Comparison of ENCODE assay signal across 8 cellular contexts in the genomic region with DNA sequence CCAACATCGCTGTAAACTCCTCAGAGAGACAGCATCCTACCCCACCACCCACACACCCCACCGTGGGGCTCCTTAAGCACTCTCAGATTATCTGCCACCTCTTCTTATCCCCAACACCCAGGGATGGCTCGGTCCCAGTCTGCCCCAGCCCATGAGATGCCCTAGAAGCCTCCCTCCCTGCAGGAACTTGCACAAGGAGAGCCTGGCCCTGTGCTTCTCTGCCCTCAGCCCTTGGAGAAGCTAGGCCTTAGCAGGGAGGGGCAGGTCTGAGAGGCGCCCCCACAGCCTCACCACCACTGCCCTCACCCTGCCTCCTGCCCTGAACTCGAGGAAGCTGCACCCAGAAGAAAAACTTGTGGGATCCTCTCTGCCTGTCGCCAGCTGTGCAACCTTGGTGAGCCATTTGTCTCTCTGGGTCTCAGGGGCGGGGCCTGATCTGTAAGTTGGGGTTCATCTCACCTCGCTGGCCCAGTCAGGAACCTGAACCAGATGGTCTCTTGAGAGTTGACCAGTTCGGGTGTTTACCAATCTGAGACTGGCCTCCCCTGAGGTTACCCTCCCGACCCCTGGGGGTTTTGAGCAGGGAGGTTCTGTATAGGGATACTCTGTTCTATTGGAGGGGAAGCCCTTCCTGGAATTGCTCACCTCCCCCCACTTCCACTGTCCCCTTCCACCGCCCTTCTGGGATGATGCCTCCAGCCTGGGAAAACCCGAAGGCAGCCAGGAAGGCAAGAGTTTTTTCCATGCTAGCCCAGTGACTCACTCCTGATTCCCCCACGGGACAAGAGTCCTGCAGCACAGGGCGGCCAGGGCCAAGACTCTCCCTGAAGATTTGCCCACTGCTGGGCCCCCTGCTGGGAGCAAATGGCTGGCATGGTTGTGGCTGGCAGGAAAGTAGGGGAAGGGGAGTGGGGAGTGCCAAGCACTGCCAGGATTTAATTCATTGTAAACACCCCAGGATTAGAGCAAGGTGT. TPM values are rescaled to one million over a fixed set of nuclear protein-coding genes. Genes with fewer than 3 reads are reported as not detected.
DNase-seq lines count a peak whose midpoint lies in the region; ATAC-seq and TF ChIP-seq lines count a peak whose summit lies in the region.

A gene with protein sequence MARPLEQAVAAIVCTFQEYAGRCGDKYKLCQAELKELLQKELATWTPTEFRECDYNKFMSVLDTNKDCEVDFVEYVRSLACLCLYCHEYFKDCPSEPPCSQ (minus strand): TSS at position 537 of the 974 bp plus-strand sequence. CDS start 773 bp downstream, outside the sequence.

- H3K4me3 ChIP-seq in NB4 (ENCODE audit: low read depth, low read length), result no peak within 1 kb of the TSS
- H3K4me3 ChIP-seq in neural progenitor cell, result no peak within 1 kb of the TSS

- no peak for ATAC-seq in HG03045 (IDR thresholded peaks at IDR 0.05; ENCODE audit: unreplicated experiment)
- no peak for ATAC-seq in GM21360 (IDR thresholded peaks at IDR 0.05; ENCODE audit: unreplicated experiment)
- no peak for ATAC-seq in GM18867 (IDR thresholded peaks at IDR 0.05; ENCODE audit: unreplicated experiment)

- no peak for TF ChIP-seq POLR2A in NB4 (IDR thresholded peaks at IDR 0.05; ENCODE audit: extremely low read depth, insufficient read length)
- TF ChIP-seq POLR2A in erythroblast (IDR thresholded peaks at IDR 0.05; ENCODE audit: low read length), result no peak

- peak within 1 kb of the TSS; percentile 34 for H3K27ac Mint-ChIP-seq in neural progenitor cell

- H3K9ac ChIP-seq in neural progenitor cell, result no peak within 1 kb of the TSS

- no peaks in the 10 kb centered on the region for H3K36me3 Mint-ChIP-seq in neural progenitor cell

- no peaks in the 10 kb centered on the region for H3F3A ChIP-seq in neural progenitor cell (ENCODE audit: low read depth)

- no peaks in the 10 kb centered on the region for H3K9me3 ChIP-seq in neural progenitor cell (ENCODE audit: low read depth)

- H3K9me3 Mint-ChIP-seq in neural progenitor cell, result no peaks in the 10 kb centered on the region

- no peaks in the 10 kb centered on the region for H3K27me3 ChIP-seq in neural progenitor cell

- H3K4me1 ChIP-seq in neural progenitor cell, result peaks cover 30% of the 10 kb centered on the region

- H2AFZ ChIP-seq in neural progenitor cell (replicated peaks), result peak within 1 kb of the TSS; percentile 48

- no peak within 1 kb of the TSS for H3K4me2 ChIP-seq in neural progenitor cell

- H3K4me3 Mint-ChIP-seq in neural progenitor cell, result peak within 1 kb of the TSS; percentile 24

- DNase-seq in AG20443 (ENCODE audit: low spot score), result peak; percentile 90
- DNase-seq in NB4 (ENCODE audit: low read depth), result peak; percentile 43
- peak; percentile 56 to 70 for DNase-seq in erythroblast (lab: John Stamatoyannopoulos, UW)
- no peak for DNase-seq in neural progenitor cell (ENCODE audit: low spot score)
- DNase-seq in NCI-H2081 treated with DMSO at 0.1 percent for 48 hours (lab: John Stamatoyannopoulos, UW), result no peak

- H3K79me2 ChIP-seq in neural progenitor cell (ENCODE audit: low read depth), result no peaks in the 10 kb centered on the region

- no peaks in the 10 kb centered on the region for H3K36me3 ChIP-seq in neural progenitor cell

- no peaks in the 10 kb centered on the region for H4K20me1 ChIP-seq in neural progenitor cell (ENCODE audit: low read depth)

- no peak for TF ChIP-seq CTCF in NB4 (IDR thresholded peaks at IDR 0.05; ENCODE audit: low read depth, low read length)
- no peak for TF ChIP-seq CTCF in neural progenitor cell (IDR thresholded peaks at IDR 0.05)

- peaks cover 70% of the 10 kb centered on the region for H3K4me1 Mint-ChIP-seq in neural progenitor cell

- H3K27me3 Mint-ChIP-seq in neural progenitor cell (ENCODE audit: insufficient read depth, low read depth), result peaks cover 20% of the 10 kb centered on the region

- H3K27ac ChIP-seq in neural progenitor cell, result no peak within 1 kb of the TSS

RNA-seq across cellular contexts. Expression of the gene that starts here (rescaled TPM):
- total RNA-seq in neural progenitor cell (ENCODE audit: low replicate concordance), result not detected in 2 replicates

Comparison
In these comparisons a context has a peak if more than half of its experiments do, and no peak if none do; other contexts are left out.
1. DNase-seq: peak in AG20443 (single experiment), NB4 (single experiment) and erythroblast (2 of 2); none in neural progenitor cell (single experiment) and NCI-H2081 treated with DMSO at 0.1 percent for 48 hours (single experiment).